19 cellular contexts compared by ENCODE assay signal in genomic region chr9:130201399-130201873, GRCh38. TPM values are rescaled to one million over a fixed set of nuclear protein-coding genes. Genes with fewer than 3 reads are reported as not detected.
DNase-seq lines count a peak whose midpoint lies in the region; ATAC-seq and TF ChIP-seq lines count a peak whose summit lies in the region.
"Had no signal": no experiment of that assay in that cellular context is flagged by ENCODE, and none has a peak within 500 bp of the region (broad histone marks: within the 10 kb centered on the region; RNA-seq: fewer than 3 reads in every experiment).

No MANE protein-coding gene starts in this region.

- H3K4me1 ChIP-seq in cardiac muscle cell (ENCODE audit: low read depth) = peaks cover 32% of the 10 kb centered on the region
- peaks cover 9 to 67% (median 60%) of the 10 kb centered on the region in 4 donors for H3K4me1 ChIP-seq in esophagus muscularis mucosa
- no peaks in the 10 kb centered on the region for H3K4me1 ChIP-seq in psoas muscle
- H3K4me1 ChIP-seq in lower lobe of right lung = peaks cover 14% of the 10 kb centered on the region

- WGBS in esophagus muscularis mucosa = 72% methylated on average over 11 of the region's 12 CpGs
- WGBS in psoas muscle, 3 donors = 93 to 96% (median 95%) methylated on average over 12 of the region's 12 CpGs

- peak overlapping the region; percentile 44 for H3K27ac ChIP-seq in cardiac muscle cell
- H3K27ac ChIP-seq in esophagus muscularis mucosa (replicated peaks in 1 of 4) = peak overlapping the region; percentile 95 to 97 (median 96)
- no peak overlapping the region for H3K27ac ChIP-seq in psoas muscle
- H3K27ac ChIP-seq in lower lobe of right lung = no peak overlapping the region
- H3K27ac ChIP-seq: hepatocyte, SJCRH30 had no signal

- H3K4me3 Mint-ChIP-seq in progenitor cell of endocrine pancreas (ENCODE audit: low read depth) = no peak overlapping the region
- H3K4me3 Mint-ChIP-seq: natural killer cell treated with Interleukin-12 subunit alpha and Interleukin-12 subunit beta and Interleukin-15 and Interleukin-18, amount 100 ng/mL, for 72 hours had no signal

- H3K36me3 ChIP-seq in cardiac muscle cell (no peaks in the 10 kb centered on the region), esophagus muscularis mucosa (peaks cover 0 to 10% (median 4%) of the 10 kb centered on the region in 4 donors), psoas muscle (ENCODE audit: insufficient read depth in 1 of 2, low read depth in 1 of 2) (no peaks in the 10 kb centered on the region), lower lobe of right lung (no peaks in the 10 kb centered on the region)

- no peak for TF ChIP-seq POLR2A in esophagus muscularis mucosa (IDR thresholded peaks at IDR 0.05; ENCODE audit: low read depth)

- no peaks in the 10 kb centered on the region for H3K9me3 ChIP-seq in cardiac muscle cell (ENCODE audit: low read depth)
- H3K9me3 ChIP-seq in esophagus muscularis mucosa = no peaks in the 10 kb centered on the region
- no peaks in the 10 kb centered on the region for H3K9me3 ChIP-seq in psoas muscle
- H3K9me3 ChIP-seq in lower lobe of right lung = no peaks in the 10 kb centered on the region
- H3K9me3 ChIP-seq: SJCRH30, tibial artery had no signal

- peak overlapping the region; percentile 39 for H3K27ac Mint-ChIP-seq in progenitor cell of endocrine pancreas
- H3K27ac Mint-ChIP-seq: natural killer cell treated with Interleukin-12 subunit alpha and Interleukin-12 subunit beta and Interleukin-15 and Interleukin-18, amount 100 ng/mL, for 72 hours; T-helper 17 cell had no signal

- intact Hi-C loops in Right ventricle myocardium inferior (cut with DNase I) (no loop called here), esophagus muscularis mucosa (cut with DNase I) (no loop called here), psoas muscle (cut with DNase I) (no loop called here), lower lobe of right lung (cut with DNase I) (no loop called here)

- no peak overlapping the region for H3K4me3 ChIP-seq in cardiac muscle cell
- H3K4me3 ChIP-seq in esophagus muscularis mucosa = no peak overlapping the region
- H3K4me3 ChIP-seq in psoas muscle = no peak overlapping the region
- H3K4me3 ChIP-seq in lower lobe of right lung = no peak overlapping the region
- H3K4me3 ChIP-seq: hepatocyte, SJCRH30, tibial artery had no signal

- TF ChIP-seq CTCF in cardiac muscle cell (IDR thresholded peaks at IDR 0.05; ENCODE audit: low read depth, low read length) = no peak
- no peak for TF ChIP-seq CTCF in esophagus muscularis mucosa (IDR thresholded peaks at IDR 0.05)
- TF ChIP-seq CTCF in progenitor cell of endocrine pancreas (IDR thresholded peaks at IDR 0.05; ENCODE audit: unreplicated experiment) = no peak
- TF ChIP-seq CTCF in psoas muscle (IDR thresholded peaks at IDR 0.05) = no peak
- no peak for TF ChIP-seq CTCF in lower lobe of right lung (IDR thresholded peaks at IDR 0.05)

- DNase-seq in cardiac muscle cell (ENCODE audit: low read depth in 1 of 2, low spot score in 1 of 2) = no peak
- DNase-seq in Right ventricle myocardium inferior (ENCODE audit: missing footprints) = no peak
- no peak for DNase-seq in esophagus muscularis mucosa (ENCODE audit: extremely low spot score)
- DNase-seq in progenitor cell of endocrine pancreas (ENCODE audit: low spot score, unreplicated experiment) = no peak
- DNase-seq in psoas muscle = no peak
- no peak for DNase-seq in lower lobe of right lung
- no peak for DNase-seq in Kasumi-1 (lab: John Stamatoyannopoulos, UW)
- DNase-seq: activated CD4-positive, alpha-beta T cell treated with anti-CD3 and anti-CD28 coated beads, Interleukin-2, amount 50 U/mL, for 48 hours; activated gamma-delta T cell treated with Interleukin-2 at 50 U/mL for 16 hours; amniotic stem cell; mesendoderm; NCI-H1417 treated with DMSO at 0.1 percent for 48 hours; NCI-H526 treated with DMSO at 0.1 percent for 48 hours; SJCRH30; T-helper 17 cell had no signal

- H3K36me3 Mint-ChIP-seq in progenitor cell of endocrine pancreas (ENCODE audit: insufficient read depth) = no peaks in the 10 kb centered on the region
- H3K36me3 Mint-ChIP-seq: natural killer cell treated with Interleukin-12 subunit alpha and Interleukin-12 subunit beta and Interleukin-15 and Interleukin-18, amount 100 ng/mL, for 72 hours had no signal

- no peaks in the 10 kb centered on the region for H3K27me3 Mint-ChIP-seq in progenitor cell of endocrine pancreas
- H3K27me3 Mint-ChIP-seq: natural killer cell treated with Interleukin-12 subunit alpha and Interleukin-12 subunit beta and Interleukin-15 and Interleukin-18, amount 100 ng/mL, for 72 hours; T-helper 17 cell had no signal

- no peak for ATAC-seq in Right ventricle myocardium inferior
- no peak for ATAC-seq in psoas muscle
- ATAC-seq in lower lobe of right lung = no peak
- no peak for ATAC-seq in GM18519 (IDR thresholded peaks at IDR 0.05; ENCODE audit: low FRiP score, unreplicated experiment)
- ATAC-seq: T-helper 17 cell had no signal

- no peaks in the 10 kb centered on the region for H3K9me3 Mint-ChIP-seq in progenitor cell of endocrine pancreas (ENCODE audit: low read depth)
- H3K9me3 Mint-ChIP-seq: natural killer cell treated with Interleukin-12 subunit alpha and Interleukin-12 subunit beta and Interleukin-15 and Interleukin-18, amount 100 ng/mL, for 72 hours had no signal

- H3K27me3 ChIP-seq in cardiac muscle cell (no peaks in the 10 kb centered on the region), esophagus muscularis mucosa (no peaks in the 10 kb centered on the region), psoas muscle (ENCODE audit: insufficient read depth in 3 of 3, low read length in 2 of 3) (no peaks in the 10 kb centered on the region), lower lobe of right lung (ENCODE audit: low read depth) (no peaks in the 10 kb centered on the region)
- H3K27me3 ChIP-seq: hepatocyte, SJCRH30, tibial artery had no signal

- H3K4me1 Mint-ChIP-seq in progenitor cell of endocrine pancreas (ENCODE audit: low read depth) = peaks cover 10% of the 10 kb centered on the region
- H3K4me1 Mint-ChIP-seq: T-helper 17 cell had no signal

- no peak for TF ChIP-seq EP300 in esophagus muscularis mucosa (IDR thresholded peaks at IDR 0.05)

RNA-seq across cellular contexts. Expression of gene NCS1, which starts 29.2 kb away (rescaled TPM):
- total RNA-seq in cardiac muscle cell = 55.6 and 55.7 TPM in 2 replicates
- 48.3 and 55.4 TPM in 2 replicates for polyA plus RNA-seq in cardiac muscle cell
- 5.0 TPM for total RNA-seq in Right ventricle myocardium inferior
- total RNA-seq in esophagus muscularis mucosa = 100 to 1,000 TPM; 100 to 206 (median 122) TPM
- total RNA-seq in progenitor cell of endocrine pancreas = 29.0 and 33.4 TPM in 2 replicates
- 1 to 10 TPM; 2.9 to 7.5 (median 3.8) TPM for total RNA-seq in psoas muscle
- 1 to 10 TPM; 3.6 to 5.0 (median 3.8) TPM for polyA plus RNA-seq in psoas muscle
- total RNA-seq in lower lobe of right lung = 7.0 TPM

Comparison
In these comparisons a context has a peak if more than half of its experiments do, and no peak if none do; other contexts are left out.
1. H3K27ac ChIP-seq: peak in cardiac muscle cell (single experiment) and esophagus muscularis mucosa (4 of 4); none in psoas muscle (single experiment) and lower lobe of right lung (single experiment).